Comparison of ENCODE assay signal across 12 cellular contexts in genomic region chr3:178382388-178383061, GRCh38.
A peak's percentile ranks its signal among the peaks of the same experiment; 100 is the strongest.
DNase-seq lines count a peak whose midpoint lies in the region; ATAC-seq, FAIRE-seq and TF ChIP-seq lines count a peak whose summit lies in the region.
"Had no signal": no experiment of that assay in that cellular context is flagged by ENCODE, and none has a peak within 500 bp of the region (broad histone marks: within the 10 kb centered on the region; RNA-seq: fewer than 3 reads in every experiment).

No MANE protein-coding gene starts in this region.

- no peak overlapping the region for H3K4me2 ChIP-seq in HepG2 (ENCODE audit: low read depth, low read length)

- no peak overlapping the region for H3K4me3 ChIP-seq in RWPE2 (ENCODE audit: severe bottlenecking)
- H3K4me3 ChIP-seq in skeletal muscle cell (ENCODE audit: low read depth, low read length): no peak overlapping the region
- H3K4me3 ChIP-seq in HepG2 (replicated peaks in 1 of 3; ENCODE audit: insufficient read depth in 1 of 3, low read depth in 2 of 3, low read length in 3 of 3): no peak overlapping the region
- H3K4me3 ChIP-seq: GM12878 had no signal

- TF ChIP-seq POLR2A in HepG2 (IDR thresholded peaks at IDR 0.05; ENCODE audit: insufficient read depth in 1 of 2, low read depth in 2 of 2, low read length in 2 of 2): no peak

- ATAC-seq in RWPE2 (ENCODE audit: low read depth): peak; percentile 74
- ATAC-seq in GM21515 (IDR thresholded peaks at IDR 0.05; ENCODE audit: unreplicated experiment): no peak
- ATAC-seq in HG02610 (IDR thresholded peaks at IDR 0.05; ENCODE audit: unreplicated experiment): no peak
- ATAC-seq in HepG2: no peak
- ATAC-seq in HG02798 (IDR thresholded peaks at IDR 0.05; ENCODE audit: poor library complexity, unreplicated experiment): no peak
- ATAC-seq: GM12878 had no signal

- CTCF ChIA-PET in HepG2 (lab: Yijun Ruan, JAX; ENCODE audit: low intra/inter-chr PET ratio, low total read pairs): no interaction called here

- TF ChIP-seq RAD21 in HepG2 (CRISPR knock-in tag; IDR thresholded peaks at IDR 0.05): no peak

- no peak for TF ChIP-seq EP300 in HepG2 (IDR thresholded peaks at IDR 0.05; ENCODE audit: low read depth in 2 of 2, low read length in 2 of 2)
- TF ChIP-seq EP300 in HepG2 (CRISPR knock-in tag; IDR thresholded peaks at IDR 0.05; ENCODE audit: borderline replicate concordance): no peak

- no TSS peak for BruUV-seq in HepG2 (replicated peaks; lab: Mats Ljungman, UMichigan)

- H3K36me3 ChIP-seq in RWPE2 (ENCODE audit: low read depth) (no peaks in the 10 kb centered on the region), HepG2 (replicated peaks in 1 of 2; ENCODE audit: control insufficient read depth in 1 of 2, insufficient read depth in 2 of 2, low read length in 2 of 2) (no peaks in the 10 kb centered on the region)

- no peaks in the 10 kb centered on the region for H4K20me1 ChIP-seq in HepG2 (ENCODE audit: insufficient read depth, low read length)

- no peak overlapping the region for H2AFZ ChIP-seq in HepG2 (ENCODE audit: low read length)

- H3K27ac ChIP-seq in RWPE2 (ENCODE audit: poor library complexity, severe bottlenecking): peak overlapping the region; percentile 7
- no peak overlapping the region for H3K27ac ChIP-seq in HepG2 (ENCODE audit: extremely low read length, insufficient read depth, low read length)

- 0% methylated on average over 1 of the region's 1 CpG for WGBS in HepG2 (ENCODE audit: low lambda C conversion rate)

- H3K9me3 ChIP-seq in RWPE2 (ENCODE audit: severe bottlenecking) (no peaks in the 10 kb centered on the region), HepG2 (ENCODE audit: low read length) (no peaks in the 10 kb centered on the region)

- TF ChIP-seq CTCF in RWPE2 (IDR thresholded peaks at IDR 0.05; ENCODE audit: poor library complexity, severe bottlenecking) (no peak), HepG2 (CRISPR knock-in tag; IDR thresholded peaks at IDR 0.05) (no peak)

- H3K27me3 ChIP-seq in RWPE2 (ENCODE audit: insufficient read depth, poor library complexity, severe bottlenecking): no peaks in the 10 kb centered on the region
- no peaks in the 10 kb centered on the region for H3K27me3 ChIP-seq in HepG2 (ENCODE audit: control insufficient read depth in 1 of 2, insufficient read depth in 2 of 2, low read length in 2 of 2)

- in situ Hi-C loops in HepG2 (cut with HindIII; ENCODE audit: extremely low pct_ligation_motif_present, low pct_unique_long_range_greater_than_20kb): no loop called here

- DNase-seq in ELR (ENCODE audit: low read depth) (peak; percentile 50), RWPE2 (ENCODE audit: low spot score) (no peak), fibroblast of gingiva (ENCODE audit: low read depth) (peak; percentile 83), skeletal muscle cell (ENCODE audit: low read depth) (peak; percentile 72), HepG2 (ENCODE audit: low spot score) (no peak)
- DNase-seq: activated CD8-positive, alpha-beta memory T cell treated with anti-CD3 and anti-CD28 coated beads, Interleukin-2, amount 50 U/mL, for 48 hours; RPMI8226; stimulated activated CD4-positive, alpha-beta T cell treated with anti-CD3 and anti-CD28 coated beads, Interleukin-15, amount 100 ng/mL, for 24 hours had no signal

- H3K9ac ChIP-seq in HepG2 (ENCODE audit: insufficient read depth, low read depth, low read length): no peak overlapping the region

- FAIRE-seq in HepG2 (lab: Jason Lieb, UNC): no peak
- FAIRE-seq: GM12878 had no signal

- intact Hi-C loops in HepG2 (cut with micrococcal nuclease; ENCODE audit: unreplicated experiment): loop anchor here (10.0 kb wide), 1 partner anchor 298 kb away; no protein-coding TSS in a partner anchor

- H3K79me2 ChIP-seq in HepG2 (ENCODE audit: insufficient read depth, low read length): no peaks in the 10 kb centered on the region

- H3K4me1 ChIP-seq in RWPE2 (ENCODE audit: insufficient read depth, poor library complexity, severe bottlenecking) (peaks cover 13% of the 10 kb centered on the region), HepG2 (ENCODE audit: insufficient read depth, low read length) (peaks cover 11% of the 10 kb centered on the region)

- POLR2A ChIA-PET in HepG2 (lab: Yijun Ruan, JAX): no interaction called here

TF ChIP-seq in HepG2, 621 proteins besides CTCF, POLR2A, EP300 and RAD21:
- TF ChIP-seq NFE2 (CRISPR knock-in tag; IDR thresholded peaks at IDR 0.05) (no peak), RCOR2 (CRISPR knock-in tag; IDR thresholded peaks at IDR 0.05) (no peak), ZNF563 (CRISPR knock-in tag; IDR thresholded peaks at IDR 0.05) (no peak), HDAC1 (CRISPR knock-in tag; IDR thresholded peaks at IDR 0.05) (no peak), ZNF207 (IDR thresholded peaks at IDR 0.05; ENCODE audit: borderline replicate concordance) (no peak)
TF ChIP-seq in HepG2: peak in this region for 0.

Comparison
In these comparisons a context has a peak if more than half of its experiments do, and no peak if none do; other contexts are left out.
1. DNase-seq: peak in ELR (single experiment), fibroblast of gingiva (single experiment) and skeletal muscle cell (single experiment); none in RWPE2 (single experiment) and HepG2 (single experiment).